31 cellular contexts compared by ENCODE assay signal in genomic region chr2:232506713-232507112, GRCh38. TPM values are rescaled to one million over a fixed set of nuclear protein-coding genes. Genes with fewer than 3 reads are reported as not detected.
"Had no signal": no experiment of that assay in that cellular context is flagged by ENCODE, and none has a peak within 500 bp of the region (broad histone marks: within the 10 kb centered on the region; RNA-seq: fewer than 3 reads in every experiment).

No MANE protein-coding gene starts in this region.

- H3K27ac ChIP-seq: foreskin keratinocyte, hepatocyte, left lung, parathyroid adenoma, sigmoid colon, stomach, suprapubic skin, tibial nerve had no signal

- H3K4me1 ChIP-seq: foreskin keratinocyte, parathyroid adenoma had no signal

- H3K4me2 ChIP-seq: hepatocyte, smooth muscle cell had no signal

- H3K79me2 ChIP-seq: hepatocyte, parathyroid adenoma had no signal

- DNase-seq: activated CD4-positive, alpha-beta T cell treated with anti-CD3 and anti-CD28 coated beads for 4 hours; activated CD4-positive, alpha-beta T cell treated with anti-CD3 and anti-CD28 coated beads, Interleukin-2, amount 50 U/mL, for 48 hours; activated CD4-positive, CD25-positive, alpha-beta regulatory T cell; activated CD8-positive, alpha-beta memory T cell treated with anti-CD3 and anti-CD28 coated beads, Interleukin-2, amount 50 U/mL, for 48 hours; activated naive CD4-positive, alpha-beta T cell treated with Interleukin-2 at 50 U/mL for 16 hours; activated naive CD8-positive, alpha-beta T cell treated with anti-CD3 and anti-CD28 coated beads for 36 hours; activated T-cell treated with anti-CD3 and anti-CD28 coated beads, Interleukin-2, amount 50 U/mL, for 4 hours; central memory CD4-positive, alpha-beta T cell; dermis blood vessel endothelial cell; effector CD8-positive, alpha-beta T cell; foreskin keratinocyte; glutamatergic neuron; immature natural killer cell; left lung; naive thymus-derived CD4-positive, alpha-beta T cell; sigmoid colon; stimulated activated CD4-positive, alpha-beta T cell treated with anti-CD3 and anti-CD28 coated beads, Interleukin-15, amount 100 ng/mL, for 24 hours; stomach; T-helper 17 cell had no signal

- ATAC-seq: activated T-cell treated with anti-CD3 and anti-CD28 coated beads, Interleukin-2, amount 50 U/mL, for 4 hours; foreskin keratinocyte; left lung; naive thymus-derived CD4-positive, alpha-beta T cell; stimulated activated memory B cell treated with anti-CD40 and anti-IgM and Interleukin-4, amounts not matched to agents 10 μg/mL and 1 μg/mL and 100 μg/mL, for 72 hours; T-helper 17 cell had no signal

- H3K9ac ChIP-seq: parathyroid adenoma had no signal

- FAIRE-seq: astrocyte had no signal

- H3K36me3 ChIP-seq: left lung, sigmoid colon, stomach, suprapubic skin, tibial nerve had no signal

- H2AFZ ChIP-seq: hepatocyte, parathyroid adenoma had no signal

- H3K4me3 ChIP-seq: hepatocyte, left lung, lung, sigmoid colon, smooth muscle cell, stomach, suprapubic skin, tibial nerve had no signal

- H3K9me3 ChIP-seq: left lung, sigmoid colon, stomach, suprapubic skin, tibial nerve had no signal

RNA-seq across cellular contexts. Expression of gene PRSS56, which starts 13.5 kb away (rescaled TPM):
- total RNA-seq: activated CD8-positive, alpha-beta memory T cell treated with anti-CD3 and anti-CD28 coated beads for 36 hours; activated naive CD8-positive, alpha-beta T cell treated with anti-CD3 and anti-CD28 coated beads for 36 hours; activated T-cell treated with anti-CD3 and anti-CD28 coated beads, Interleukin-2, amount 50 U/mL, for 4 hours; astrocyte; dermis blood vessel endothelial cell; foreskin keratinocyte; hepatocyte; kidney epithelial cell; left lung; lung; naive thymus-derived CD4-positive, alpha-beta T cell; sigmoid colon; smooth muscle cell; stomach; suprapubic skin; T-helper 17 cell; tibial nerve; urinary bladder had no signal
- polyA plus RNA-seq: esophagus; foreskin keratinocyte; hepatocyte; immature natural killer cell; lung; naive thymus-derived CD4-positive, alpha-beta T cell; sigmoid colon; smooth muscle cell; stomach; urinary bladder had no signal

RNA-seq across cellular contexts. Expression of gene ECEL1, which starts 19.1 kb away (rescaled TPM):
- total RNA-seq: dermis blood vessel endothelial cell; foreskin keratinocyte; naive thymus-derived CD4-positive, alpha-beta T cell; smooth muscle cell; T-helper 17 cell had no signal
- polyA plus RNA-seq: foreskin keratinocyte; immature natural killer cell; naive thymus-derived CD4-positive, alpha-beta T cell; smooth muscle cell had no signal

RNA-seq across cellular contexts. Expression of gene CHRND, which starts 19.2 kb away (rescaled TPM):
- total RNA-seq: activated CD8-positive, alpha-beta memory T cell treated with anti-CD3 and anti-CD28 coated beads for 36 hours; activated naive CD8-positive, alpha-beta T cell treated with anti-CD3 and anti-CD28 coated beads for 36 hours; activated T-cell treated with anti-CD3 and anti-CD28 coated beads, Interleukin-2, amount 50 U/mL, for 4 hours; astrocyte; dermis blood vessel endothelial cell; foreskin keratinocyte; hepatocyte; kidney epithelial cell; left lung; lung; naive thymus-derived CD4-positive, alpha-beta T cell; sigmoid colon; smooth muscle cell; stomach; suprapubic skin; T-helper 17 cell; tibial nerve had no signal
- polyA plus RNA-seq: esophagus, foreskin keratinocyte, hepatocyte, immature natural killer cell, lung, sigmoid colon, smooth muscle cell, stomach, urinary bladder had no signal

RNA-seq across cellular contexts. Expression of gene CHRNG, which starts 32.8 kb away (rescaled TPM):
- total RNA-seq: activated CD8-positive, alpha-beta memory T cell treated with anti-CD3 and anti-CD28 coated beads for 36 hours; activated naive CD8-positive, alpha-beta T cell treated with anti-CD3 and anti-CD28 coated beads for 36 hours; activated T-cell treated with anti-CD3 and anti-CD28 coated beads, Interleukin-2, amount 50 U/mL, for 4 hours; astrocyte; dermis blood vessel endothelial cell; foreskin keratinocyte; hepatocyte; kidney epithelial cell; left lung; lung; naive thymus-derived CD4-positive, alpha-beta T cell; sigmoid colon; smooth muscle cell; stomach; suprapubic skin; T-helper 17 cell; tibial nerve had no signal
- polyA plus RNA-seq: esophagus, foreskin keratinocyte, hepatocyte, immature natural killer cell, lung, sigmoid colon, smooth muscle cell, stomach, urinary bladder had no signal
